In the genomic region with DNA sequence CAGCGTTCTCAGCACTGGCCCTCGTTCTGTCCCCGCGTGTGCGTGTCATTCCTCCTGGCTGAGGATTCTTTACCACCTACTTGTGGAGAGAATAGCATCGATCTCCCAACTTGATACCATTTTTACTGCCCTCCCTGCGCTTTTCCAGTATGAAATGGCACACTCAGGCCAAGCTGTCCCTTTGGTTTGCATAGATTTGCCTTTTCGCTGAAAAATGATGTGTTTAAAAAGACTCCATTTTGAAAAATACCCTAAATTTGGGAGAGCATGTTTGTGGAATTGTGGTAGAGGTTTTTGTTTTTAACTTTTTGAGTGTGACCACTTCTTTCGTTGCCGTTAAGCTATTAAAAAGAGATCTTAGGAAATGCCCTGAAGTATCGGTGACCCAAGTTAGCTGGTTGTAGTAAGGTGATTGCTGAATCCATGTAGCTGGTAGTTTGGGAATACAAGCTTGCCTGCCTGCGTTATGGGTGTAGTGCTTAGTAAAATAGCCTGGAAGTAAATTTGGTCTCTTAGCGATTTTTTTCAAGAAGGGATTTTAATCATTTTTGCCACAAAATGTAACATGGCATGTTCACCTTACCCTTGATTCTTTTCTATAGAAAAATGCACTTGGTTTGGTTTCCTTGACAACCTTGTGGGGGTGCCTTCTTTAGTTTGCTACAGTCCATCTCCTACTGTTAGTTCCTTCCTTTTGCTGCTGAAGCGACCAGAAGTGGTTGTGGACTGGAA, we compare ENCODE assay signal across 8 cellular contexts. TPM values are rescaled to one million over a fixed set of nuclear protein-coding genes. Genes with fewer than 3 reads are reported as not detected.
DNase-seq lines count a peak whose midpoint lies in the region; ATAC-seq and TF ChIP-seq lines count a peak whose summit lies in the region.

No MANE protein-coding gene starts in this region.

- peak overlapping the region; percentile 88 for H2AFZ ChIP-seq in Loucy (ENCODE audit: low read length)

- no peaks in the 10 kb centered on the region for H3F3A ChIP-seq in Loucy (ENCODE audit: low read depth)

- H3K27ac ChIP-seq in liver (ENCODE audit: low read depth in 1 of 2, low read length in 2 of 2) (peak overlapping the region; percentile 83 to 91), upper lobe of left lung (peak overlapping the region; percentile 92 to 95 (median 93))

- no peaks in the 10 kb centered on the region for H3K27me3 ChIP-seq in Loucy (ENCODE audit: insufficient read depth, low read length, poor library complexity, severe bottlenecking)
- H3K27me3 ChIP-seq in liver (ENCODE audit: control insufficient read depth in 4 of 4, insufficient read depth in 4 of 4, low read length in 3 of 4) = no peaks in the 10 kb centered on the region
- H3K27me3 ChIP-seq in upper lobe of left lung = no peaks in the 10 kb centered on the region

- TF ChIP-seq POLR2A in upper lobe of left lung (IDR thresholded peaks at IDR 0.05) = no peak

- TF ChIP-seq CTCF in Loucy (conservative IDR thresholded peaks at IDR 0.05; ENCODE audit: low read length) = no peak
- TF ChIP-seq CTCF in liver (IDR thresholded peaks at IDR 0.05; ENCODE audit: low read depth, low read length, missing input control) = no peak
- no peak for TF ChIP-seq CTCF in upper lobe of left lung (IDR thresholded peaks at IDR 0.05)

- H3K4me2 ChIP-seq in Loucy (ENCODE audit: low read depth, low read length, poor library complexity, severe bottlenecking) = peak overlapping the region; percentile 98

- H3K9me3 ChIP-seq in Loucy (ENCODE audit: insufficient read depth, low read depth, low read length) (no peaks in the 10 kb centered on the region), liver (ENCODE audit: control insufficient read depth in 4 of 4, low read length in 3 of 4) (no peaks in the 10 kb centered on the region), upper lobe of left lung (no peaks in the 10 kb centered on the region)

- H3K79me2 ChIP-seq in Loucy (ENCODE audit: insufficient read depth, low read length) = peaks cover 12% of the 10 kb centered on the region

- H3K4me1 ChIP-seq in Loucy (ENCODE audit: insufficient read depth, low read length, poor library complexity, severe bottlenecking) (peaks cover 17% of the 10 kb centered on the region), liver (ENCODE audit: control insufficient read depth in 4 of 4, insufficient read depth in 4 of 4, low read length in 3 of 4) (peaks cover 0 to 14% (median 0%) of the 10 kb centered on the region in 4 donors), upper lobe of left lung (peaks cover 9 to 18% (median 15%) of the 10 kb centered on the region in 4 donors)

- DNase-seq in NCI-H748 (lab: John Stamatoyannopoulos, UW; ENCODE audit: unreplicated experiment) (peak; percentile 22), NCI-H748 treated with DMSO at 0.1 percent for 48 hours (lab: John Stamatoyannopoulos, UW) (no peak), astrocyte of the hippocampus (ENCODE audit: low read depth, low spot score) (peak; percentile 34), upper lobe of left lung (no peak)
- DNase-seq in activated CD8-positive, alpha-beta memory T cell treated with anti-CD3 and anti-CD28 coated beads, Interleukin-2, amount 50 U/mL, for 48 hours = no peak

- TF ChIP-seq RAD21 in liver (IDR thresholded peaks at IDR 0.05) = no peak

- H4K20me1 ChIP-seq in Loucy (ENCODE audit: insufficient read depth, low read length, poor library complexity, severe bottlenecking) = peaks cover 4% of the 10 kb centered on the region

- H3K4me3 ChIP-seq in Loucy (ENCODE audit: low read length, poor library complexity, severe bottlenecking) (peak overlapping the region; percentile 76), liver (ENCODE audit: low read depth in 1 of 3, low read length in 3 of 3) (peak overlapping the region; percentile 83 to 92 (median 89)), upper lobe of left lung (peak overlapping the region; percentile 89 to 99 (median 97))

- no peaks in the 10 kb centered on the region for H3K9me2 ChIP-seq in Loucy (replicated peaks; ENCODE audit: low read depth, low read length)

- no peak for TF ChIP-seq EP300 in upper lobe of left lung (IDR thresholded peaks at IDR 0.05)

- H3K9ac ChIP-seq in Loucy (ENCODE audit: low read depth, low read length, poor library complexity, severe bottlenecking) = peak overlapping the region; percentile 85
- H3K9ac ChIP-seq in liver (ENCODE audit: low read depth in 1 of 2, low read length in 2 of 2) = peak overlapping the region; percentile 0 to 93

- no peak for ATAC-seq in upper lobe of left lung (ENCODE audit: low FRiP score in 2 of 2)
- ATAC-seq in GM18520 (IDR thresholded peaks at IDR 0.05; ENCODE audit: unreplicated experiment) = no peak

- WGBS in liver = 18% methylated on average over 14 of the region's 14 CpGs
- 19 to 21% methylated on average over 14 of the region's 14 CpGs for WGBS in upper lobe of left lung, 2 donors

- H3K36me3 ChIP-seq in Loucy (ENCODE audit: insufficient read depth, low read length) = no peaks in the 10 kb centered on the region
- no peaks in the 10 kb centered on the region for H3K36me3 ChIP-seq in liver (ENCODE audit: control insufficient read depth in 4 of 4, insufficient read depth in 3 of 4, low read depth in 1 of 4, low read length in 3 of 4)
- no peaks in the 10 kb centered on the region for H3K36me3 ChIP-seq in upper lobe of left lung

TF ChIP-seq in liver, 16 proteins besides CTCF, POLR2A, EP300 and RAD21:
- TF ChIP-seq, protein P1, sequence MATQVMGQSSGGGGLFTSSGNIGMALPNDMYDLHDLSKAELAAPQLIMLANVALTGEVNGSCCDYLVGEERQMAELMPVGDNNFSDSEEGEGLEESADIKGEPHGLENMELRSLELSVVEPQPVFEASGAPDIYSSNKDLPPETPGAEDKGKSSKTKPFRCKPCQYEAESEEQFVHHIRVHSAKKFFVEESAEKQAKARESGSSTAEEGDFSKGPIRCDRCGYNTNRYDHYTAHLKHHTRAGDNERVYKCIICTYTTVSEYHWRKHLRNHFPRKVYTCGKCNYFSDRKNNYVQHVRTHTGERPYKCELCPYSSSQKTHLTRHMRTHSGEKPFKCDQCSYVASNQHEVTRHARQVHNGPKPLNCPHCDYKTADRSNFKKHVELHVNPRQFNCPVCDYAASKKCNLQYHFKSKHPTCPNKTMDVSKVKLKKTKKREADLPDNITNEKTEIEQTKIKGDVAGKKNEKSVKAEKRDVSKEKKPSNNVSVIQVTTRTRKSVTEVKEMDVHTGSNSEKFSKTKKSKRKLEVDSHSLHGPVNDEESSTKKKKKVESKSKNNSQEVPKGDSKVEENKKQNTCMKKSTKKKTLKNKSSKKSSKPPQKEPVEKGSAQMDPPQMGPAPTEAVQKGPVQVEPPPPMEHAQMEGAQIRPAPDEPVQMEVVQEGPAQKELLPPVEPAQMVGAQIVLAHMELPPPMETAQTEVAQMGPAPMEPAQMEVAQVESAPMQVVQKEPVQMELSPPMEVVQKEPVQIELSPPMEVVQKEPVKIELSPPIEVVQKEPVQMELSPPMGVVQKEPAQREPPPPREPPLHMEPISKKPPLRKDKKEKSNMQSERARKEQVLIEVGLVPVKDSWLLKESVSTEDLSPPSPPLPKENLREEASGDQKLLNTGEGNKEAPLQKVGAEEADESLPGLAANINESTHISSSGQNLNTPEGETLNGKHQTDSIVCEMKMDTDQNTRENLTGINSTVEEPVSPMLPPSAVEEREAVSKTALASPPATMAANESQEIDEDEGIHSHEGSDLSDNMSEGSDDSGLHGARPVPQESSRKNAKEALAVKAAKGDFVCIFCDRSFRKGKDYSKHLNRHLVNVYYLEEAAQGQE (IDR thresholded peaks at IDR 0.05) = no peak
- peak; percentile 81 for TF ChIP-seq YY1 (IDR thresholded peaks at IDR 0.05)
TF ChIP-seq in liver: peak in this region for 1.

RNA-seq across cellular contexts. Expression of gene ACTR3B, which starts 1.0 kb away (rescaled TPM):
- total RNA-seq in liver (1 to 10 TPM; 3.2 to 8.7 TPM), upper lobe of left lung (10 to 100 TPM in 2 of 6 donors, 1 to 10 TPM in 4; 3.1 to 22.0 (median 7.4) TPM)
- 1 to 10 TPM; 3.5 to 5.3 TPM for polyA plus RNA-seq in liver

Comparison
In these comparisons a context has a peak if more than half of its experiments do, and no peak if none do; other contexts are left out.
1. DNase-seq: peak in NCI-H748 (single experiment) and astrocyte of the hippocampus (single experiment); none in NCI-H748 treated with DMSO at 0.1 percent for 48 hours (single experiment), upper lobe of left lung (0 of 2) and activated CD8-positive, alpha-beta memory T cell treated with anti-CD3 and anti-CD28 coated beads, Interleukin-2, amount 50 U/mL, for 48 hours (single experiment).
2. Peak in every context shown above with its lines, with median percentiles within 50 percentile points of each other: H3K4me3 ChIP-seq.